9 cellular contexts compared by ENCODE assay signal in the genomic region with DNA sequence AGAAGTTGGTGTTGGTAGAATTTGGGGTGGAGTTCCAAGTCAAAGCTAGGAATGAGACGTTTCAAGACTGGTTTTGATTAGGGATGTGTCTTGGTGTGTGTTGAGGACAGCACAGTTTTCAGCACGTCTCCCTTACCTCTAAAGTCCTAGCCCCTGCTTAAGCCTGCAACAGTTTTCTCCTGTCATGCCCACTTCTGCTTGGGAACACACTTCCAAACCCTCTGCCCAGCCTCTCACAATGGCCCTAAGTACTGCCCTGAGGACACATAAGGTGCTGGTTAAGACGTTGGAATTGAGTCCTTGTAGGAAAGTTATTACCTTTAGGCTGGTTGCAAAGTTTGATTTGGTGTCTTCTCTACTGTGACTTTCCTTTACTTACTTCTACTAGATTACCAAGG. TPM values are rescaled to one million over a fixed set of nuclear protein-coding genes. Genes with fewer than 3 reads are reported as not detected.
DNase-seq lines count a peak whose midpoint lies in the region; ATAC-seq and TF ChIP-seq lines count a peak whose summit lies in the region.
"Had no signal": no experiment of that assay in that cellular context is flagged by ENCODE, and none has a peak within 500 bp of the region (broad histone marks: within the 10 kb centered on the region; RNA-seq: fewer than 3 reads in every experiment).

No MANE protein-coding gene starts in this region.

- H3K27ac ChIP-seq in foreskin keratinocyte (peak overlapping the region; percentile 94), subcutaneous abdominal adipose tissue (ENCODE audit: low read depth, low read length) (peak overlapping the region; percentile 35), prostate gland (no peak overlapping the region)

- H3K4me1 Mint-ChIP-seq in activated T-cell treated with anti-CD3 and anti-CD28 coated beads, Interleukin-2, amount 50 U/mL, for 24 hours (ENCODE audit: low read depth): peaks cover 44% of the 10 kb centered on the region
- peaks cover 52% of the 10 kb centered on the region for H3K4me1 Mint-ChIP-seq in activated CD4-positive, alpha-beta memory T cell treated with anti-CD3 and anti-CD28 coated beads, Interleukin-2, amount 10 ng/mL, durations not matched to agents 7 days and 5 days

- DNase-seq in activated T-cell treated with anti-CD3 and anti-CD28 coated beads, Interleukin-2, amount 50 U/mL, for 24 hours: peak; percentile 32
- no peak for DNase-seq in activated T-cell treated with anti-CD3 and anti-CD28 coated beads, Interleukin-2, amount 50 U/mL, for 1 hour
- peak; percentile 17 for DNase-seq in activated CD4-positive, alpha-beta memory T cell treated with anti-CD3 and anti-CD28 coated beads, Interleukin-2, amount 10 ng/mL, durations not matched to agents 7 days and 5 days
- DNase-seq in foreskin keratinocyte (no peak), prostate gland (ENCODE audit: low spot score) (no peak), SIG-M5 treated with dmso at 0.1 percent for 504 hours (lab: John Stamatoyannopoulos, UW; ENCODE audit: unreplicated experiment) (no peak)

- TF ChIP-seq CTCF in foreskin keratinocyte (conservative IDR thresholded peaks at IDR 0.05) (no peak), prostate gland (IDR thresholded peaks at IDR 0.05) (no peak)

- peak overlapping the region; percentile 82 for H3K4me3 Mint-ChIP-seq in activated T-cell treated with anti-CD3 and anti-CD28 coated beads, Interleukin-2, amount 50 U/mL, for 24 hours
- peak overlapping the region; percentile 77 for H3K4me3 Mint-ChIP-seq in activated CD4-positive, alpha-beta memory T cell treated with anti-CD3 and anti-CD28 coated beads, Interleukin-2, amount 10 ng/mL, durations not matched to agents 7 days and 5 days

- TF ChIP-seq POLR2A in prostate gland (IDR thresholded peaks at IDR 0.05): no peak

- H3K36me3 Mint-ChIP-seq in activated T-cell treated with anti-CD3 and anti-CD28 coated beads, Interleukin-2, amount 50 U/mL, for 24 hours (ENCODE audit: low read depth): peaks cover 12% of the 10 kb centered on the region
- H3K36me3 Mint-ChIP-seq in activated CD4-positive, alpha-beta memory T cell treated with anti-CD3 and anti-CD28 coated beads, Interleukin-2, amount 10 ng/mL, durations not matched to agents 7 days and 5 days (ENCODE audit: low read depth): peaks cover 7% of the 10 kb centered on the region

- H3K27ac Mint-ChIP-seq in activated T-cell treated with anti-CD3 and anti-CD28 coated beads, Interleukin-2, amount 50 U/mL, for 24 hours: peak overlapping the region; percentile 91
- peak overlapping the region; percentile 80 for H3K27ac Mint-ChIP-seq in activated CD4-positive, alpha-beta memory T cell treated with anti-CD3 and anti-CD28 coated beads, Interleukin-2, amount 10 ng/mL, durations not matched to agents 7 days and 5 days

- no peak for ATAC-seq in foreskin keratinocyte
- ATAC-seq in HG03378 (IDR thresholded peaks at IDR 0.05; ENCODE audit: unreplicated experiment): no peak

- H3K27me3 ChIP-seq in foreskin keratinocyte (no peaks in the 10 kb centered on the region), subcutaneous abdominal adipose tissue (ENCODE audit: control insufficient read depth in 5 of 5, insufficient read depth in 4 of 5, low read length in 5 of 5) (no peaks in the 10 kb centered on the region), prostate gland (replicated peaks; ENCODE audit: insufficient read depth) (no peaks in the 10 kb centered on the region)

- peaks cover 50% of the 10 kb centered on the region for H3K27me3 Mint-ChIP-seq in activated T-cell treated with anti-CD3 and anti-CD28 coated beads, Interleukin-2, amount 50 U/mL, for 24 hours
- H3K27me3 Mint-ChIP-seq in activated CD4-positive, alpha-beta memory T cell treated with anti-CD3 and anti-CD28 coated beads, Interleukin-2, amount 10 ng/mL, durations not matched to agents 7 days and 5 days: no peaks in the 10 kb centered on the region

- no peaks in the 10 kb centered on the region for H3K9me3 Mint-ChIP-seq in activated T-cell treated with anti-CD3 and anti-CD28 coated beads, Interleukin-2, amount 50 U/mL, for 24 hours
- H3K9me3 Mint-ChIP-seq in activated CD4-positive, alpha-beta memory T cell treated with anti-CD3 and anti-CD28 coated beads, Interleukin-2, amount 10 ng/mL, durations not matched to agents 7 days and 5 days: no peaks in the 10 kb centered on the region

- H3K4me3 ChIP-seq in subcutaneous abdominal adipose tissue (ENCODE audit: low read depth in 1 of 5, low read length in 5 of 5): peak overlapping the region in 4 of 5 donors; percentile 70 to 87 (median 74)
- no peak overlapping the region for H3K4me3 ChIP-seq in prostate gland

- H3K36me3 ChIP-seq in subcutaneous abdominal adipose tissue (ENCODE audit: control insufficient read depth in 5 of 5, insufficient read depth in 5 of 5, low read length in 5 of 5) (peaks cover 1 to 9% (median 6%) of the 10 kb centered on the region in 5 donors), prostate gland (no peaks in the 10 kb centered on the region)

- no peaks in the 10 kb centered on the region for H3K9me3 ChIP-seq in subcutaneous abdominal adipose tissue (ENCODE audit: control insufficient read depth in 5 of 5, low read length in 5 of 5)
- no peaks in the 10 kb centered on the region for H3K9me3 ChIP-seq in prostate gland
- H3K9me3 ChIP-seq: BLaER1 treated with 17β-estradiol and CSF1 and Interleukin-3, amounts not matched to agents 10 nM and 100 nM had no signal

- 52% methylated on average over 3 of the region's 3 CpGs for WGBS in prostate gland

- intact Hi-C loops in prostate gland (cut with DNase I): no loop called here

- POLR2A ChIA-PET in activated CD4-positive, alpha-beta memory T cell treated with anti-CD3 and anti-CD28 coated beads, Interleukin-2, amount 10 ng/mL, durations not matched to agents 7 days and 5 days (lab: Charles Lee): interaction anchor here (1.1 to 2.9 kb wide), 6 partner anchors 23 to 499 kb away, joined by 3 to 13 read pairs (median 8); partner anchors contain the start of genes ITPR2 and MED21

- H3K9ac ChIP-seq in subcutaneous abdominal adipose tissue (ENCODE audit: low read length in 5 of 5): peak overlapping the region in 2 of 5 donors; percentile 32 to 59

- H3K4me1 ChIP-seq in foreskin keratinocyte (peaks cover 41% of the 10 kb centered on the region), subcutaneous abdominal adipose tissue (ENCODE audit: control insufficient read depth in 5 of 5, insufficient read depth in 5 of 5, low read length in 5 of 5) (peaks cover 0 to 29% (median 23%) of the 10 kb centered on the region in 5 donors), prostate gland (replicated peaks) (no peaks in the 10 kb centered on the region)

- CTCF ChIA-PET in activated CD4-positive, alpha-beta memory T cell treated with anti-CD3 and anti-CD28 coated beads, Interleukin-2, amount 10 ng/mL, durations not matched to agents 7 days and 5 days (lab: Charles Lee): interaction anchor here (1.3 to 3.0 kb wide), 3 partner anchors 10 to 316 kb away, joined by 3 to 9 read pairs (median 9); no protein-coding TSS in a partner anchor

RNA-seq across cellular contexts. Expression of gene BMAL2, which starts 0.7 kb away (rescaled TPM):
- 10 to 100 TPM; 28.8 to 29.1 TPM for total RNA-seq in activated CD4-positive, alpha-beta memory T cell treated with anti-CD3 and anti-CD28 coated beads, Interleukin-2, amount 10 ng/mL, durations not matched to agents 7 days and 5 days
- total RNA-seq in foreskin keratinocyte (102 and 113 TPM in 2 replicates), prostate gland (1 to 10 TPM; 2.0 to 2.5 TPM)
- polyA plus RNA-seq in foreskin keratinocyte: 20.4 and 26.6 TPM in 2 replicates

Comparison
In these comparisons a context has a peak if more than half of its experiments do, and no peak if none do; other contexts are left out.
1. DNase-seq: peak in activated T-cell treated with anti-CD3 and anti-CD28 coated beads, Interleukin-2, amount 50 U/mL, for 24 hours (single experiment) and activated CD4-positive, alpha-beta memory T cell treated with anti-CD3 and anti-CD28 coated beads, Interleukin-2, amount 10 ng/mL, durations not matched to agents 7 days and 5 days (single experiment); none in activated T-cell treated with anti-CD3 and anti-CD28 coated beads, Interleukin-2, amount 50 U/mL, for 1 hour (single experiment), foreskin keratinocyte (0 of 2), prostate gland (single experiment) and SIG-M5 treated with dmso at 0.1 percent for 504 hours (single experiment).
2. H3K27ac ChIP-seq: peak in foreskin keratinocyte (single experiment) and subcutaneous abdominal adipose tissue (single experiment); none in prostate gland (0 of 2).
3. H3K4me3 ChIP-seq: peak in subcutaneous abdominal adipose tissue (4 of 5); none in prostate gland (0 of 2).
4. RNA of gene BMAL2, which starts 0.7 kb away (total RNA-seq): 102 to 113 TPM in foreskin keratinocyte and 28.8 to 29.1 TPM in activated CD4-positive, alpha-beta memory T cell treated with anti-CD3 and anti-CD28 coated beads, Interleukin-2, amount 10 ng/mL, durations not matched to agents 7 days and 5 days; 2.0 to 2.5 TPM in prostate gland; every median in the first group is over 4 times any median in the second.